In genomic region chr2:232977438-232977971, GRCh38 we compare ENCODE assay signal across 35 cellular contexts. TPM values are rescaled to one million over a fixed set of nuclear protein-coding genes. Genes with fewer than 3 reads are reported as not detected.
"Had no signal": no experiment of that assay in that cellular context is flagged by ENCODE, and none has a peak within 500 bp of the region (broad histone marks: within the 10 kb centered on the region; RNA-seq: fewer than 3 reads in every experiment).

No MANE protein-coding gene starts in this region.

- ATAC-seq: activated T-cell treated with anti-CD3 and anti-CD28 coated beads, Interleukin-2, amount 50 U/mL, for 72 hours; body of pancreas; esophagus mucosa; heart left ventricle; lower lobe of right lung; natural killer cell treated with Interleukin-12 subunit alpha and Interleukin-12 subunit beta and Interleukin-15 and Interleukin-18, amount 100 ng/mL, for 72 hours; right lobe of liver; stimulated activated naive CD8-positive, alpha-beta T cell treated with anti-CD3 and anti-CD28 coated beads, Interleukin-15, Interleukin-2, amounts not matched to agents 100 U/mL and 50 U/mL, for 24 hours had no signal

- H3K36me3 ChIP-seq: heart left ventricle, lower lobe of right lung, thoracic aorta, uterus had no signal

- H3K27me3 ChIP-seq: body of pancreas, right lobe of liver, uterus had no signal

- DNase-seq: activated CD4-positive, alpha-beta T cell treated with anti-CD3 and anti-CD28 coated beads for 4 hours; activated CD4-positive, alpha-beta T cell treated with anti-CD3 and anti-CD28 coated beads, Interleukin-2, amount 50 U/mL, for 48 hours; activated naive CD4-positive, alpha-beta T cell treated with Interleukin-2 at 50 U/mL for 16 hours; activated T-cell treated with anti-CD3 and anti-CD28 coated beads, Interleukin-2, amount 50 U/mL, for 72 hours; anterior cingulate cortex; body of pancreas; foreskin fibroblast; heart left ventricle; hypothalamus; immature natural killer cell; lower lobe of right lung; mesenchymal stem cell; stimulated activated CD4-positive, alpha-beta T cell treated with anti-CD3 and anti-CD28 coated beads, Interleukin-12 subunit alpha, Interleukin-12 subunit beta, amount 100 ng/mL, for 4 hours; stimulated activated CD4-positive, alpha-beta T cell treated with anti-CD3 and anti-CD28 coated beads, Interleukin-4, amount 100 ng/mL, for 1 hour; stimulated activated naive CD8-positive, alpha-beta T cell treated with anti-CD3 and anti-CD28 coated beads, Interleukin-15, Interleukin-2, amounts not matched to agents 100 U/mL and 50 U/mL, for 24 hours; SW 1271; T-helper 9 cell; trophoblast cell; uterus had no signal

- H3K4me3 ChIP-seq: body of pancreas, heart left ventricle, lower lobe of right lung, right lobe of liver, thoracic aorta, uterus had no signal

- H3K9me3 ChIP-seq: body of pancreas, heart left ventricle, lower lobe of right lung, right lobe of liver, thoracic aorta, uterus had no signal

- H3K27ac ChIP-seq: body of pancreas, heart left ventricle, lower lobe of right lung, right lobe of liver, thoracic aorta, uterus, VCaP had no signal

- H3K4me1 ChIP-seq: body of pancreas, heart left ventricle, lower lobe of right lung, right lobe of liver, uterus had no signal

RNA-seq across cellular contexts. Expression of gene NGEF, which starts 35.6 kb away (rescaled TPM):
- total RNA-seq: natural killer cell treated with Interleukin-12 subunit alpha and Interleukin-12 subunit beta and Interleukin-15 and Interleukin-18, amount 100 ng/mL, for 72 hours; osteoblast had no signal
- polyA plus RNA-seq: immature natural killer cell had no signal

RNA-seq across cellular contexts. Expression of gene NEU2, which starts 55.0 kb away (rescaled TPM):
- total RNA-seq: activated CD8-positive, alpha-beta memory T cell treated with anti-CD3 and anti-CD28 coated beads for 36 hours; activated T-cell treated with anti-CD3 and anti-CD28 coated beads, Interleukin-2, amount 50 U/mL, for 72 hours; body of pancreas; cerebellum; esophagus mucosa; heart left ventricle; kidney epithelial cell; lower lobe of right lung; mononuclear cell; myocyte; natural killer cell treated with Interleukin-12 subunit alpha and Interleukin-12 subunit beta and Interleukin-15 and Interleukin-18, amount 100 ng/mL, for 72 hours; osteoblast; progenitor cell of endocrine pancreas; renal cortical epithelial cell; right lobe of liver; skeletal muscle tissue; subcutaneous adipose tissue; thoracic aorta; uterus had no signal
- polyA plus RNA-seq: adipose tissue, heart left ventricle, immature natural killer cell had no signal
